ENCODE assay signal across 9 cellular contexts in the genomic region with DNA sequence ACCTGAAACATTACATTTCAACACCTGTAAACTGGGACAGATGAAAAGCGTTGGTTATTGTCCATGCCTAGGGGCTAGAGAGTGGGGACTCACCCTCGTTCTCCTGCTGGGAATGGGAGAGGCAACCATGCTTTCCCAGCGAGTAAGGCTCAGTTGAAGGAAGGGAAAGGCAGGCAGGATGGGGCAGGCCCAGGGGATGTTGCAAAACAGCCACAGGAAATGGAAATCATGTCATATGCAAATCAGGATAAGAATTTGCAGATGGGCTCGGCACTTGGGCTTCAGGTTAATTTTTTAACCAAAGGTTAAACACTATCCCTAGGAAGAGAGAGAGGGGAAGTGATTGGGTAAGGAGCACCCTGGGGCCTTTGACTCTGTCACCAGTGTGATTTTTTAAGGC. TPM values are rescaled to one million over a fixed set of nuclear protein-coding genes. Genes with fewer than 3 reads are reported as not detected.
DNase-seq lines count a peak whose midpoint lies in the region; ATAC-seq and TF ChIP-seq lines count a peak whose summit lies in the region.
"Had no signal": no experiment of that assay in that cellular context is flagged by ENCODE, and none has a peak within 500 bp of the region (broad histone marks: within the 10 kb centered on the region; RNA-seq: fewer than 3 reads in every experiment).

No MANE protein-coding gene starts in this region.

- peaks cover 7% of the 10 kb centered on the region; the same call in 2 of the 3 replicates for H3K36me3 Mint-ChIP-seq in GM23338 (ENCODE audit: low read depth)

- H3K4me2 ChIP-seq in GM23338, result peak overlapping the region; percentile 58

- H2AFZ ChIP-seq in GM23338, result peak overlapping the region; percentile 93; the same call in 1 of the 2 replicates

- peak overlapping the region; percentile 17 for H3K27ac Mint-ChIP-seq in GM23338

- no peak overlapping the region for H3K27ac ChIP-seq in GM23338 (ENCODE audit: low read depth)

- H4K20me1 ChIP-seq in GM23338 (replicated peaks; ENCODE audit: insufficient read depth), result no peaks in the 10 kb centered on the region

- H3K4me3 ChIP-seq in GM23338 (no peak overlapping the region), lower leg skin (ENCODE audit: low read depth, poor library complexity, severe bottlenecking) (no peak overlapping the region)

- H3K4me1 ChIP-seq in GM23338 (ENCODE audit: insufficient read depth), result peaks cover 14% of the 10 kb centered on the region

- H3K36me3 ChIP-seq in GM23338 (ENCODE audit: insufficient read depth), result no peaks in the 10 kb centered on the region

- DNase-seq in GM13976 (ENCODE audit: low spot score) (peak; percentile 71), GM23338 (ENCODE audit: low spot score) (peak; percentile 53), NOMO-1 treated with dmso at 0.1 percent for 144 hours (lab: John Stamatoyannopoulos, UW; ENCODE audit: unreplicated experiment) (peak; percentile 8), lower leg skin (ENCODE audit: low spot score in 2 of 2) (peak; percentile 47 to 81), 8988T (no peak), pons (ENCODE audit: low spot score) (no peak)
- DNase-seq in activated effector memory CD4-positive, alpha-beta T cell treated with Interleukin-2 at 50 U/mL for 16 hours, result no peak
- DNase-seq: effector memory CD4-positive, alpha-beta T cell had no signal

- ATAC-seq in GM23338 (peak; percentile 44), GM18868 (IDR thresholded peaks at IDR 0.05; ENCODE audit: unreplicated experiment) (no peak)

- H3K9me2 ChIP-seq in GM23338 (ENCODE audit: insufficient read depth), result no peaks in the 10 kb centered on the region

- in situ Hi-C loops in GM13976 (cut with MboI; ENCODE audit: low sequenced_read_pairs, unreplicated experiment), result no loop called here

- intact Hi-C loops in lower leg skin (cut with DNase I; ENCODE audit: low total_unique reads), result no loop called here

- H3K9me3 Mint-ChIP-seq in GM23338, result peaks cover 13% of the 10 kb centered on the region

- peaks cover 8% of the 10 kb centered on the region for H3K4me1 Mint-ChIP-seq in GM23338

- 34 to 35% methylated on average over 4 of the region's 4 CpGs for WGBS in lower leg skin, 2 donors

- TF ChIP-seq POLR2A in lower leg skin (IDR thresholded peaks at IDR 0.05), result no peak

- peak overlapping the region; percentile 8; the same call in 1 of the 3 replicates for H3K4me3 Mint-ChIP-seq in GM23338

- H3K27me3 ChIP-seq in GM23338 (ENCODE audit: insufficient read depth), result no peaks in the 10 kb centered on the region

- no peaks in the 10 kb centered on the region for H3K79me2 ChIP-seq in GM23338 (replicated peaks; ENCODE audit: insufficient read depth)

- H3K27me3 Mint-ChIP-seq in GM23338 (ENCODE audit: insufficient read depth, low read depth, poor library complexity), result no peaks in the 10 kb centered on the region

- no peak for TF ChIP-seq CTCF in GM13976 (IDR thresholded peaks at IDR 0.05; ENCODE audit: borderline replicate concordance, control extremely low read depth, extremely low read depth, insufficient read depth, missing control alignments)
- TF ChIP-seq CTCF in GM23338 (conservative IDR thresholded peaks at IDR 0.05; ENCODE audit: low read depth in 2 of 2), result no peak
- no peak for TF ChIP-seq CTCF in lower leg skin (IDR thresholded peaks at IDR 0.05)

- H3F3A ChIP-seq in GM23338 (replicated peaks; ENCODE audit: low read depth), result no peaks in the 10 kb centered on the region

TF ChIP-seq in GM23338, 12 proteins besides CTCF, POLR2A, EP300 and RAD21 (continues in another document):
- TF ChIP-seq POLR2AphosphoS5 (IDR thresholded peaks at IDR 0.05; ENCODE audit: low read depth), result no peak
- TF ChIP-seq EZH2 (IDR thresholded peaks at IDR 0.05; ENCODE audit: low read depth, unreplicated experiment), result no peak
- no peak for TF ChIP-seq JUNB (IDR thresholded peaks at IDR 0.05; ENCODE audit: unreplicated experiment)
- TF ChIP-seq, protein P1, sequence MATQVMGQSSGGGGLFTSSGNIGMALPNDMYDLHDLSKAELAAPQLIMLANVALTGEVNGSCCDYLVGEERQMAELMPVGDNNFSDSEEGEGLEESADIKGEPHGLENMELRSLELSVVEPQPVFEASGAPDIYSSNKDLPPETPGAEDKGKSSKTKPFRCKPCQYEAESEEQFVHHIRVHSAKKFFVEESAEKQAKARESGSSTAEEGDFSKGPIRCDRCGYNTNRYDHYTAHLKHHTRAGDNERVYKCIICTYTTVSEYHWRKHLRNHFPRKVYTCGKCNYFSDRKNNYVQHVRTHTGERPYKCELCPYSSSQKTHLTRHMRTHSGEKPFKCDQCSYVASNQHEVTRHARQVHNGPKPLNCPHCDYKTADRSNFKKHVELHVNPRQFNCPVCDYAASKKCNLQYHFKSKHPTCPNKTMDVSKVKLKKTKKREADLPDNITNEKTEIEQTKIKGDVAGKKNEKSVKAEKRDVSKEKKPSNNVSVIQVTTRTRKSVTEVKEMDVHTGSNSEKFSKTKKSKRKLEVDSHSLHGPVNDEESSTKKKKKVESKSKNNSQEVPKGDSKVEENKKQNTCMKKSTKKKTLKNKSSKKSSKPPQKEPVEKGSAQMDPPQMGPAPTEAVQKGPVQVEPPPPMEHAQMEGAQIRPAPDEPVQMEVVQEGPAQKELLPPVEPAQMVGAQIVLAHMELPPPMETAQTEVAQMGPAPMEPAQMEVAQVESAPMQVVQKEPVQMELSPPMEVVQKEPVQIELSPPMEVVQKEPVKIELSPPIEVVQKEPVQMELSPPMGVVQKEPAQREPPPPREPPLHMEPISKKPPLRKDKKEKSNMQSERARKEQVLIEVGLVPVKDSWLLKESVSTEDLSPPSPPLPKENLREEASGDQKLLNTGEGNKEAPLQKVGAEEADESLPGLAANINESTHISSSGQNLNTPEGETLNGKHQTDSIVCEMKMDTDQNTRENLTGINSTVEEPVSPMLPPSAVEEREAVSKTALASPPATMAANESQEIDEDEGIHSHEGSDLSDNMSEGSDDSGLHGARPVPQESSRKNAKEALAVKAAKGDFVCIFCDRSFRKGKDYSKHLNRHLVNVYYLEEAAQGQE (IDR thresholded peaks at IDR 0.05; ENCODE audit: unreplicated experiment), result no peak
- TF ChIP-seq, protein P2, sequence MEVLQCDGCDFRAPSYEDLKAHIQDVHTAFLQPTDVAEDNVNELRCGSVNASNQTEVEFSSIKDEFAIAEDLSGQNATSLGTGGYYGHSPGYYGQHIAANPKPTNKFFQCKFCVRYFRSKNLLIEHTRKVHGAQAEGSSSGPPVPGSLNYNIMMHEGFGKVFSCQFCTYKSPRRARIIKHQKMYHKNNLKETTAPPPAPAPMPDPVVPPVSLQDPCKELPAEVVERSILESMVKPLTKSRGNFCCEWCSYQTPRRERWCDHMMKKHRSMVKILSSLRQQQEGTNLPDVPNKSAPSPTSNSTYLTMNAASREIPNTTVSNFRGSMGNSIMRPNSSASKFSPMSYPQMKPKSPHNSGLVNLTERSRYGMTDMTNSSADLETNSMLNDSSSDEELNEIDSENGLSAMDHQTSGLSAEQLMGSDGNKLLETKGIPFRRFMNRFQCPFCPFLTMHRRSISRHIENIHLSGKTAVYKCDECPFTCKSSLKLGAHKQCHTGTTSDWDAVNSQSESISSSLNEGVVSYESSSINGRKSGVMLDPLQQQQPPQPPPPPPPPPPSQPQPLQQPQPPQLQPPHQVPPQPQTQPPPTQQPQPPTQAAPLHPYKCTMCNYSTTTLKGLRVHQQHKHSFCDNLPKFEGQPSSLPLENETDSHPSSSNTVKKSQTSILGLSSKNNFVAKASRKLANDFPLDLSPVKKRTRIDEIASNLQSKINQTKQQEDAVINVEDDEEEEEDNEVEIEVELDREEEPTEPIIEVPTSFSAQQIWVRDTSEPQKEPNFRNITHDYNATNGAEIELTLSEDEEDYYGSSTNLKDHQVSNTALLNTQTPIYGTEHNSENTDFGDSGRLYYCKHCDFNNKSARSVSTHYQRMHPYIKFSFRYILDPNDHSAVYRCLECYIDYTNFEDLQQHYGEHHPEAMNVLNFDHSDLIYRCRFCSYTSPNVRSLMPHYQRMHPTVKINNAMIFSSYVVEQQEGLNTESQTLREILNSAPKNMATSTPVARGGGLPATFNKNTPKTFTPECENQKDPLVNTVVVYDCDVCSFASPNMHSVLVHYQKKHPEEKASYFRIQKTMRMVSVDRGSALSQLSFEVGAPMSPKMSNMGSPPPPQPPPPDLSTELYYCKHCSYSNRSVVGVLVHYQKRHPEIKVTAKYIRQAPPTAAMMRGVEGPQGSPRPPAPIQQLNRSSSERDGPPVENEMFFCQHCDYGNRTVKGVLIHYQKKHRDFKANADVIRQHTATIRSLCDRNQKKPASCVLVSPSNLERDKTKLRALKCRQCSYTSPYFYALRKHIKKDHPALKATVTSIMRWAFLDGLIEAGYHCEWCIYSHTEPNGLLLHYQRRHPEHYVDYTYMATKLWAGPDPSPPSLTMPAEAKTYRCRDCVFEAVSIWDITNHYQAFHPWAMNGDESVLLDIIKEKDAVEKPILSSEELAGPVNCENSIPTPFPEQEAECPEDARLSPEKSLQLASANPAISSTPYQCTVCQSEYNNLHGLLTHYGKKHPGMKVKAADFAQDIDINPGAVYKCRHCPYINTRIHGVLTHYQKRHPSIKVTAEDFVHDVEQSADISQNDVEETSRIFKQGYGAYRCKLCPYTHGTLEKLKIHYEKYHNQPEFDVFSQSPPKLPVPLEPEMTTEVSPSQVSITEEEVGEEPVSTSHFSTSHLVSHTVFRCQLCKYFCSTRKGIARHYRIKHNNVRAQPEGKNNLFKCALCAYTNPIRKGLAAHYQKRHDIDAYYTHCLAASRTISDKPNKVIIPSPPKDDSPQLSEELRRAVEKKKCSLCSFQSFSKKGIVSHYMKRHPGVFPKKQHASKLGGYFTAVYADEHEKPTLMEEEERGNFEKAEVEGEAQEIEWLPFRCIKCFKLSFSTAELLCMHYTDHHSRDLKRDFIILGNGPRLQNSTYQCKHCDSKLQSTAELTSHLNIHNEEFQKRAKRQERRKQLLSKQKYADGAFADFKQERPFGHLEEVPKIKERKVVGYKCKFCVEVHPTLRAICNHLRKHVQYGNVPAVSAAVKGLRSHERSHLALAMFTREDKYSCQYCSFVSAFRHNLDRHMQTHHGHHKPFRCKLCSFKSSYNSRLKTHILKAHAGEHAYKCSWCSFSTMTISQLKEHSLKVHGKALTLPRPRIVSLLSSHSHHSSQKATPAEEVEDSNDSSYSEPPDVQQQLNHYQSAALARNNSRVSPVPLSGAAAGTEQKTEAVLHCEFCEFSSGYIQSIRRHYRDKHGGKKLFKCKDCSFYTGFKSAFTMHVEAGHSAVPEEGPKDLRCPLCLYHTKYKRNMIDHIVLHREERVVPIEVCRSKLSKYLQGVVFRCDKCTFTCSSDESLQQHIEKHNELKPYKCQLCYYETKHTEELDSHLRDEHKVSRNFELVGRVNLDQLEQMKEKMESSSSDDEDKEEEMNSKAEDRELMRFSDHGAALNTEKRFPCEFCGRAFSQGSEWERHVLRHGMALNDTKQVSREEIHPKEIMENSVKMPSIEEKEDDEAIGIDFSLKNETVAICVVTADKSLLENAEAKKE (CRISPR knock-in tag; IDR thresholded peaks at IDR 0.05), result no peak

RNA-seq across cellular contexts. Expression of a gene that starts 14.5 kb away (rescaled TPM):
- total RNA-seq in GM23338 (2014; rRNA removed; shearing (Covaris generic)), result not detected in 2 replicates
- polyA plus RNA-seq in GM23338 (2016; fragmentation: Nextera tagmentation; extraction: Ambion mirVana), result not detected in 2 replicates
- total RNA-seq in lower leg skin, result 10 to 100 TPM; 49.8 to 67.2 (median 51.5) TPM

RNA-seq across cellular contexts. Expression of a gene that starts 59.0 kb away (rescaled TPM):
- total RNA-seq in GM23338 (2014; rRNA removed; shearing (Covaris generic)), result 0.07 TPM in 1 of 2 replicates, not detected in the other
- polyA plus RNA-seq in GM23338 (2016; fragmentation: Nextera tagmentation; extraction: Ambion mirVana), result 0.15 TPM in 1 of 2 replicates, not detected in the other
- total RNA-seq in lower leg skin, result 10 to 100 TPM; 22.0 to 51.6 (median 29.2) TPM

Comparison
In these comparisons a context has a peak if more than half of its experiments do, and no peak if none do; other contexts are left out.
1. DNase-seq: peak in GM13976 (single experiment), GM23338 (single experiment), NOMO-1 treated with dmso at 0.1 percent for 144 hours (single experiment) and lower leg skin (2 of 2); none in 8988T (single experiment), pons (single experiment) and activated effector memory CD4-positive, alpha-beta T cell treated with Interleukin-2 at 50 U/mL for 16 hours (single experiment).
2. RNA of a gene that starts 14.5 kb away (total RNA-seq): 49.8 to 67.2 TPM in lower leg skin; not detected in GM23338; every median in the first group is over 10 times any median in the second.
3. RNA of a gene that starts 59.0 kb away (total RNA-seq): 22.0 to 51.6 TPM in lower leg skin; 0.07 TPM in GM23338; every median in the first group is over 10 times any median in the second.